Comparison of ENCODE assay signal across 1 cellular context in the genomic region with DNA sequence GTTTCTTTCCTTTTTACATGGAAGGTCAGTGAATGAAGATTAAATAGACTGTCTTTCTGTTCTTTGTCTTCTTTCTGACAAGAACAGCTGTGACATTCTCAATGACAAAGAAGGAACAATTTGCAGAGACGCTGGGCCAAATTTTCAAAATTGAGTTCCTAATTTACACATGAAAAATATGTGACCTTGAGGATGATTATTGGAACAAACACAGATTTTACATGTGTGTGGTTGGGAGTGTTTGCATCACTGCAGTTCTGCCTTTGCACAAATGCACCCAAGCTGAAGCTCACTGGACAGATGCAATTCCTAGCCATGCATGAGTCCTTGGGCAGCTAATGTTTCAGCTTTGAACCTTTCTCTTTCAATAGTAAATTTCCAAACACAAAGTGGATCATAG.
TF ChIP-seq lines count a peak whose summit lies in the region.

No MANE protein-coding gene starts in this region.

TF ChIP-seq in K562, 482 proteins besides CTCF, POLR2A, EP300 and RAD21 (continued from another document):
- no peak for TF ChIP-seq FOXP4 (CRISPR knock-in tag; IDR thresholded peaks at IDR 0.05; ENCODE audit: borderline replicate concordance)
- no peak for TF ChIP-seq CEBPB (tag; IDR thresholded peaks at IDR 0.05)
- TF ChIP-seq SLC30A9 (CRISPR knock-in tag; IDR thresholded peaks at IDR 0.05): no peak
- TF ChIP-seq DACH1 (IDR thresholded peaks at IDR 0.05; ENCODE audit: partially characterized antibody): no peak
- no peak for TF ChIP-seq GABPB1 (CRISPR knock-in tag; IDR thresholded peaks at IDR 0.05)
- TF ChIP-seq HMG20B (CRISPR knock-in tag; IDR thresholded peaks at IDR 0.05): no peak
- TF ChIP-seq ZBTB8A (IDR thresholded peaks at IDR 0.05; ENCODE audit: partially characterized antibody): no peak
- TF ChIP-seq NCOA6 (IDR thresholded peaks at IDR 0.05): no peak
- TF ChIP-seq, protein P1, sequence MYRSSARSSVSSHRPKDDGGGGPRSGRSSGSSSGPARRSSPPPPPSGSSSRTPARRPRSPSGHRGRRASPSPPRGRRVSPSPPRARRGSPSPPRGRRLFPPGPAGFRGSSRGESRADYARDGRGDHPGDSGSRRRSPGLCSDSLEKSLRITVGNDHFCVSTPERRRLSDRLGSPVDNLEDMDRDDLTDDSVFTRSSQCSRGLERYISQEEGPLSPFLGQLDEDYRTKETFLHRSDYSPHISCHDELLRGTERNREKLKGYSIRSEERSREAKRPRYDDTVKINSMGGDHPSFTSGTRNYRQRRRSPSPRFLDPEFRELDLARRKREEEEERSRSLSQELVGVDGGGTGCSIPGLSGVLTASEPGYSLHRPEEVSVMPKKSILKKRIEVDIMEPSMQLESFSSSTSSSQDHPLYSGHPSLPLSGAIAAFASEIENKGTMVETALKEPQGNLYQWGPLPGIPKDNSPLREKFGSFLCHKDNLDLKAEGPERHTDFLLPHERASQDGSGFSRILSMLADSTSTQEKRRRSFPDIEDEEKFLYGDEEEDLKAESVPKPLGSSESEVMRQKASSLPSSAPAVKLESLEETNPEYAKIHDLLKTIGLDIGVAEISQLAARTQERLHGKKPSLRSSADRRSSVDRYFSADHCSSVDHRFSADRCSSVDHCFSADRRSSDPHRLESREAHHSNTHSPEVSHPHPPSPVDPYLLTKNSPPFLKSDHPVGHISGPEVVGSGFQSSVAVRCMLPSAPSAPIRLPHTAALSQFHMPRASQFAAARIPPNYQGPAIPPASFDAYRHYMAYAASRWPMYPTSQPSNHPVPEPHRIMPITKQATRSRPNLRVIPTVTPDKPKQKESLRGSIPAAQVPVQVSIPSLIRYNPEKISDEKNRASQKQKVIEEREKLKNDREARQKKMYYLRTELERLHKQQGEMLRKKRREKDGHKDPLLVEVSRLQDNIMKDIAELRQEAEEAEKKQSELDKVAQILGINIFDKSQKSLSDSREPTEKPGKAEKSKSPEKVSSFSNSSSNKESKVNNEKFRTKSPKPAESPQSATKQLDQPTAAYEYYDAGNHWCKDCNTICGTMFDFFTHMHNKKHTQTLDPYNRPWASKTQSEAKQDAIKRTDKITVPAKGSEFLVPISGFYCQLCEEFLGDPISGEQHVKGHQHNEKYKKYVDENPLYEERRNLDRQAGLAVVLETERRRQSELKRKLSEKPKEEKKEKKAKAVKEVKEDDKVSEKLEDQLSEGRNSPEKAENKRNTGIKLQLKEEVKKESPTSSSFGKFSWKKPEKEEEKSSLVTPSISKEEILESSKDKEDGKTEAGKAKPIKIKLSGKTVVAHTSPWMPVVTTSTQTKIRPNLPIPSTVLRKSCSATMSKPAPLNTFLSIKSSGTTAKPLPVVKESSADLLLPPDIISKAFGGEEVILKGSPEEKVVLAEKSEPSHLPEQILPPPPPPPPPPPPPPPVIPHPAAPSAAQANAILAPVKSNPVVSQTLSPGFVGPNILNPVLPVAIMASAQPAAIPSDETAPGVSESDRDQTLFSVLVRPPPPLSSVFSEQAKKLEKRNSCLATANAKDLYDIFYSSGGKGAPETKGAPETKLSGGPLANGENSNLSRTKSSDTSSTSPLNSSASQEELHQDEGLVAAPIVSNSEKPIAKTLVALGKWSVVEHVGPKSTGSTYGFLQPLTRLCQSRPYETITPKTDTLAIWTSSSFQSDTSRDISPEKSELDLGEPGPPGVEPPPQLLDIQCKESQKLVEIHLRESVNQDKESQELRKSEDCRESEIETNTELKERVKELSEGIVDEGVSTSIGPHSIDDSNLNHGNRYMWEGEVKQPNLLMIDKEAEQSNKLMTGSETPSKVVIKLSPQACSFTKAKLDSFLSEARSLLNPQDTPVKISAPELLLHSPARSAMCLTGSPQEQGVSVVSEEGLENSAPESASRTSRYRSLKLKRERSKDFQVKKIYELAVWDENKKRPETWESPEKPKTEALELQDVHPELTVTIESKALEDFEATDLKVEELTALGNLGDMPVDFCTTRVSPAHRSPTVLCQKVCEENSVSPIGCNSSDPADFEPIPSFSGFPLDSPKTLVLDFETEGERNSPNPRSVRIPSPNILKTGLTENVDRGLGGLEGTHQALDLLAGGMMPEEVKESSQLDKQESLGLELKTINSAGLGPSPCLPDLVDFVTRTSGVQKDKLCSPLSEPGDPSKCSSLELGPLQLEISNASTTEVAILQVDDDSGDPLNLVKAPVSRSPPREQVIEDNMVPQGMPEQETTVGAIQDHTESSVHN (IDR thresholded peaks at IDR 0.05; ENCODE audit: borderline replicate concordance in 1 of 2, low read depth in 1 of 2): no peak
- no peak for TF ChIP-seq DLX4 (CRISPR knock-in tag; IDR thresholded peaks at IDR 0.05)
- no peak for TF ChIP-seq ASH1L (IDR thresholded peaks at IDR 0.05; ENCODE audit: borderline replicate concordance, low read depth, partially characterized antibody)
- no peak for TF ChIP-seq ZEB2 (IDR thresholded peaks at IDR 0.05)
